ENCODE assay signal across 7 cellular contexts in genomic region chr3:50322386-50323091, GRCh38. TPM values are rescaled to one million over a fixed set of nuclear protein-coding genes. Genes with fewer than 3 reads are reported as not detected.
DNase-seq lines count a peak whose midpoint lies in the region; ATAC-seq and TF ChIP-seq lines count a peak whose summit lies in the region.

TSS of gene HYAL2 (minus strand) at chr3:50322745. CDS start at chr3:50320489, 2,256 bp downstream.

- ATAC-seq in gastroesophageal sphincter: peak; percentile 2
- ATAC-seq in GM19463 (IDR thresholded peaks at IDR 0.05; ENCODE audit: unreplicated experiment): no peak
- ATAC-seq in HG02623 (IDR thresholded peaks at IDR 0.05; ENCODE audit: unreplicated experiment): no peak

- H3K36me3 ChIP-seq in HUES48 (ENCODE audit: control insufficient read depth, insufficient read depth, low read length): peaks cover 38% of the 10 kb centered on the region
- peaks cover 48% of the 10 kb centered on the region for H3K36me3 ChIP-seq in WERI-Rb-1
- peaks cover 0 to 43% of the 10 kb centered on the region in 2 donors for H3K36me3 ChIP-seq in gastroesophageal sphincter
- no peaks in the 10 kb centered on the region for H3K36me3 ChIP-seq in parathyroid adenoma (ENCODE audit: control insufficient read depth, insufficient read depth, low read length)

- TF ChIP-seq CTCF in WERI-Rb-1 (IDR thresholded peaks at IDR 0.05; ENCODE audit: low read depth, low read length) (no peak), gastroesophageal sphincter (IDR thresholded peaks at IDR 0.05) (no peak), parathyroid adenoma (IDR thresholded peaks at IDR 0.05) (no peak)

- H3K9me3 ChIP-seq in HUES48 (ENCODE audit: control insufficient read depth, insufficient read depth, low read length) (no peaks in the 10 kb centered on the region), WERI-Rb-1 (ENCODE audit: severe bottlenecking) (no peaks in the 10 kb centered on the region), gastroesophageal sphincter (no peaks in the 10 kb centered on the region), parathyroid adenoma (ENCODE audit: control insufficient read depth, low read length) (no peaks in the 10 kb centered on the region)

- TF ChIP-seq POLR2A in gastroesophageal sphincter (IDR thresholded peaks at IDR 0.05): peak in 1 of 2 donors; percentile 19

- H3K4me1 ChIP-seq in HUES48 (ENCODE audit: control insufficient read depth, insufficient read depth, low read length) (peaks cover 17% of the 10 kb centered on the region), gastroesophageal sphincter (peaks cover 0 to 93% (median 46%) of the 10 kb centered on the region in 3 donors), parathyroid adenoma (peaks cover 29% of the 10 kb centered on the region)

- H3K27ac ChIP-seq in HUES48 (ENCODE audit: low read depth, low read length) (peak within 1 kb of the TSS; percentile 99), WERI-Rb-1 (peak within 1 kb of the TSS; percentile 100), gastroesophageal sphincter (peak within 1 kb of the TSS; percentile 61 to 97 (median 95)), parathyroid adenoma (peak within 1 kb of the TSS; percentile 88)

- H3K4me2 ChIP-seq in parathyroid adenoma (ENCODE audit: low read length): peak within 1 kb of the TSS; percentile 97

- H3K27me3 ChIP-seq in HUES48 (ENCODE audit: control insufficient read depth, insufficient read depth, low read length): no peaks in the 10 kb centered on the region
- no peaks in the 10 kb centered on the region for H3K27me3 ChIP-seq in WERI-Rb-1 (ENCODE audit: insufficient read depth, low read depth, severe bottlenecking)
- H3K27me3 ChIP-seq in gastroesophageal sphincter: no peaks in the 10 kb centered on the region
- H3K27me3 ChIP-seq in parathyroid adenoma (ENCODE audit: control insufficient read depth, insufficient read depth, low read length): no peaks in the 10 kb centered on the region

- TF ChIP-seq EP300 in gastroesophageal sphincter (IDR thresholded peaks at IDR 0.05): no peak

- WGBS in gastroesophageal sphincter (ENCODE audit: low coverage in 1 of 2), 2 donors: 44% methylated on average over 3 of the region's 31 CpGs; no CpG with 5 or more reads in 1 of the 2 donors

- H3K9ac ChIP-seq in HUES48 (ENCODE audit: low read depth, low read length): peak within 1 kb of the TSS; percentile 100
- H3K9ac ChIP-seq in parathyroid adenoma: peak within 1 kb of the TSS; percentile 25

- DNase-seq in WERI-Rb-1 (no peak), amygdala (lab: John Stamatoyannopoulos, UW) (no peak)

- peak within 1 kb of the TSS; percentile 83 for H2AFZ ChIP-seq in parathyroid adenoma

- H3K79me2 ChIP-seq in parathyroid adenoma: peaks cover 16% of the 10 kb centered on the region

- peak within 1 kb of the TSS; percentile 97 for H3K4me3 ChIP-seq in HUES48 (ENCODE audit: low read depth, low read length)
- H3K4me3 ChIP-seq in WERI-Rb-1 (ENCODE audit: low read depth, low read length): peak within 1 kb of the TSS; percentile 74
- H3K4me3 ChIP-seq in gastroesophageal sphincter: peak within 1 kb of the TSS; percentile 51 to 89
- H3K4me3 ChIP-seq in parathyroid adenoma (ENCODE audit: low read depth, low read length): peak within 1 kb of the TSS; percentile 89

RNA-seq across cellular contexts. Expression of gene HYAL2, which starts in this region (rescaled TPM):
- 10 to 100 TPM; 37.2 to 87.0 (median 74.8) TPM for total RNA-seq in gastroesophageal sphincter
